ENCODE assay signal across 1 cellular context in the genomic region with DNA sequence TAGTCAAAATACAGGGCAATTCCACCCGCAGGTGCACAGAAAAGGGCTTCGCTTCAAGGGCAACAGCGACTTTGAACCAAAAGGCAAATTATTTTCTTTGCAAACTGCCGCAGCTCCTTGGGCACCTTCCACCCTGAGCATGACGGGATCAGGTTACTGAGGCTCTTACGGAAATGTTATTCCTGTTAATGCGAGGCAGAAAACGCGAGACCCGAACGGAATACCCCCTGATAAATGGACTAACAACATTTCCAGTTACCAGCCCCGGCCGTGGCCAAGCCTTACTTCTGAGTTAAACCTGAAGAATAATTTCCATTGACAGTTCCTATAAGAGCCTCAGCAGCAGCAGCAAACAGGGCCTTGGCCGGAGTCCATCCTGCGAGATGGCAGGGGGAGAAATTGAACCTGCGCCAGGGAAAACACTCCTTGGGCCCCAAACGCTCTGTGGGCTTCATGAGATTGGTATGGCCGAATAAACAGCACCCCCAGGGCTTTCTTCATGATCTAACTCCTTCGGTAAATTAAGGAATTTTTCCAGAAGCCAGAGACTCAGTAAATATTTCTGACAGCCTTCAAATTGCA.
TF ChIP-seq lines count a peak whose summit lies in the region.

No MANE protein-coding gene starts in this region.

TF ChIP-seq in HepG2, 621 proteins besides CTCF, POLR2A, EP300 and RAD21 (continued from another document):
- TF ChIP-seq ZNF607 (CRISPR knock-in tag; IDR thresholded peaks at IDR 0.05; ENCODE audit: borderline replicate concordance) = no peak
- no peak for TF ChIP-seq KLF9 (CRISPR knock-in tag; IDR thresholded peaks at IDR 0.05; ENCODE audit: low read depth)
- TF ChIP-seq ZNF768 (CRISPR knock-in tag; IDR thresholded peaks at IDR 0.05) = no peak
- TF ChIP-seq, protein P1, sequence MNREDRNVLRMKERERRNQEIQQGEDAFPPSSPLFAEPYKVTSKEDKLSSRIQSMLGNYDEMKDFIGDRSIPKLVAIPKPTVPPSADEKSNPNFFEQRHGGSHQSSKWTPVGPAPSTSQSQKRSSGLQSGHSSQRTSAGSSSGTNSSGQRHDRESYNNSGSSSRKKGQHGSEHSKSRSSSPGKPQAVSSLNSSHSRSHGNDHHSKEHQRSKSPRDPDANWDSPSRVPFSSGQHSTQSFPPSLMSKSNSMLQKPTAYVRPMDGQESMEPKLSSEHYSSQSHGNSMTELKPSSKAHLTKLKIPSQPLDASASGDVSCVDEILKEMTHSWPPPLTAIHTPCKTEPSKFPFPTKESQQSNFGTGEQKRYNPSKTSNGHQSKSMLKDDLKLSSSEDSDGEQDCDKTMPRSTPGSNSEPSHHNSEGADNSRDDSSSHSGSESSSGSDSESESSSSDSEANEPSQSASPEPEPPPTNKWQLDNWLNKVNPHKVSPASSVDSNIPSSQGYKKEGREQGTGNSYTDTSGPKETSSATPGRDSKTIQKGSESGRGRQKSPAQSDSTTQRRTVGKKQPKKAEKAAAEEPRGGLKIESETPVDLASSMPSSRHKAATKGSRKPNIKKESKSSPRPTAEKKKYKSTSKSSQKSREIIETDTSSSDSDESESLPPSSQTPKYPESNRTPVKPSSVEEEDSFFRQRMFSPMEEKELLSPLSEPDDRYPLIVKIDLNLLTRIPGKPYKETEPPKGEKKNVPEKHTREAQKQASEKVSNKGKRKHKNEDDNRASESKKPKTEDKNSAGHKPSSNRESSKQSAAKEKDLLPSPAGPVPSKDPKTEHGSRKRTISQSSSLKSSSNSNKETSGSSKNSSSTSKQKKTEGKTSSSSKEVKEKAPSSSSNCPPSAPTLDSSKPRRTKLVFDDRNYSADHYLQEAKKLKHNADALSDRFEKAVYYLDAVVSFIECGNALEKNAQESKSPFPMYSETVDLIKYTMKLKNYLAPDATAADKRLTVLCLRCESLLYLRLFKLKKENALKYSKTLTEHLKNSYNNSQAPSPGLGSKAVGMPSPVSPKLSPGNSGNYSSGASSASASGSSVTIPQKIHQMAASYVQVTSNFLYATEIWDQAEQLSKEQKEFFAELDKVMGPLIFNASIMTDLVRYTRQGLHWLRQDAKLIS (CRISPR knock-in tag; IDR thresholded peaks at IDR 0.05) = no peak
- TF ChIP-seq MED1 (CRISPR knock-in tag; IDR thresholded peaks at IDR 0.05) = no peak
